Comparison of ENCODE assay signal across 22 cellular contexts in genomic region chr17:79677646-79678045, GRCh38. TPM values are rescaled to one million over a fixed set of nuclear protein-coding genes. Genes with fewer than 3 reads are reported as not detected.
"Had no signal": no experiment of that assay in that cellular context is flagged by ENCODE, and none has a peak within 500 bp of the region (broad histone marks: within the 10 kb centered on the region; RNA-seq: fewer than 3 reads in every experiment).

No MANE protein-coding gene starts in this region.

- DNase-seq: effector memory CD4-positive, alpha-beta T cell; heart right ventricle; hypothalamus; islet precursor cell; left ventricle myocardium superior; naive thymus-derived CD4-positive, alpha-beta T cell; ovary; right cardiac atrium; small intestine; stimulated activated CD4-positive, alpha-beta T cell treated with anti-CD3 and anti-CD28 coated beads, Interleukin-12 subunit alpha, Interleukin-12 subunit beta, amount 100 ng/mL, for 4 hours; stimulated activated naive CD4-positive, alpha-beta T cell treated with Interleukin-2 at 50 U/mL for 16 hours; thyroid gland had no signal

- H3K9me3 ChIP-seq: ovary, thyroid gland had no signal

- H3K36me3 Mint-ChIP-seq: type B pancreatic cell had no signal

- H3K27me3 ChIP-seq: ovary, thyroid gland had no signal

- H3K27ac Mint-ChIP-seq: naive thymus-derived CD4-positive, alpha-beta T cell; progenitor cell of endocrine pancreas; type B pancreatic cell had no signal

- ATAC-seq: esophagus mucosa; heart right ventricle; left ventricle myocardium superior; naive thymus-derived CD4-positive, alpha-beta T cell; right cardiac atrium had no signal

- H3K4me1 ChIP-seq: heart right ventricle, suprapubic skin, thyroid gland had no signal

- H3K4me3 Mint-ChIP-seq: naive thymus-derived CD4-positive, alpha-beta T cell; type B pancreatic cell had no signal

- H3K27ac ChIP-seq: heart right ventricle, ovary, suprapubic skin, thyroid gland had no signal

- H3K4me3 ChIP-seq: heart right ventricle, ovary, suprapubic skin, thyroid gland had no signal

- H3K36me3 ChIP-seq: heart right ventricle, ovary, suprapubic skin, thyroid gland had no signal

RNA-seq across cellular contexts. Expression of gene ENPP7, which starts 53.1 kb away (rescaled TPM):
- total RNA-seq: esophagus mucosa; fibroblast of lung; frontal cortex; glomerular endothelial cell; heart right ventricle; left ventricle myocardium superior; lung microvascular endothelial cell; mononuclear cell; naive thymus-derived CD4-positive, alpha-beta T cell; ovary; progenitor cell of endocrine pancreas; right cardiac atrium; suprapubic skin; thyroid gland had no signal
- polyA plus RNA-seq: fibroblast of lung, heart right ventricle, neural cell, ovary, right cardiac atrium had no signal
